ENCODE assay signal across 9 cellular contexts in the genomic region with DNA sequence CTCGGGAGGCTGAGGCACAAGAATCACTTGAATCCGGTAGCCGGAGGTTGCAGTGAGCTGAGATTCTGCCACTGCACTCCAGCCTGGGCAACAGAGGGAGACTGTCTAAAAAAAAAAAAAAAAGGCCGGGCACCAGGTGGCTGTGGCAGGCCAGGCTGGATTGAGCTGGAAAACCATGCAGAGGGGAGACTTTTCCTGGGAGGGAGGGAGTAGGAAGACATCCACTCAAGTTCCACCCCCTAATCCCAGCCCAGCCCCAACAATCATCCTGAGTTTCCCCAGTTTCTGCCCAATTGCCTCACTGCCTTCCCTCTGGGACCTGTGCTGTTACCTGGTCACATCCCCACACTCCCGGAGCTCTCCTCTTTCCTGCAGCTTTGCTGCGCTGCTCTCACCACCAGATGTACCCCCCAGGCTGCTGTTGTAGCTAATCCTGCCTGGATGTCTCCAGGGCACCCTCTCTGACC. TPM values are rescaled to one million over a fixed set of nuclear protein-coding genes. Genes with fewer than 3 reads are reported as not detected.
DNase-seq lines count a peak whose midpoint lies in the region; TF ChIP-seq lines count a peak whose summit lies in the region.
"Had no signal": no experiment of that assay in that cellular context is flagged by ENCODE, and none has a peak within 500 bp of the region (broad histone marks: within the 10 kb centered on the region; RNA-seq: fewer than 3 reads in every experiment).

No MANE protein-coding gene starts in this region.

- H3K4me1 Mint-ChIP-seq in neural crest cell, result peaks cover 16% of the 10 kb centered on the region

- no peak overlapping the region for H3K9ac ChIP-seq in MM.1S (ENCODE audit: low read length)
- no peak overlapping the region for H3K9ac ChIP-seq in SK-N-SH

- H3K9me3 Mint-ChIP-seq in neural crest cell, result no peaks in the 10 kb centered on the region
- H3K9me3 Mint-ChIP-seq: natural killer cell had no signal

- no peaks in the 10 kb centered on the region for H3K27me3 ChIP-seq in MM.1S (replicated peaks; ENCODE audit: insufficient read depth, low read length)
- no peaks in the 10 kb centered on the region; the same call in 1 of the 2 replicates for H3K27me3 ChIP-seq in SK-N-SH (ENCODE audit: insufficient read depth)

- peaks cover 8% of the 10 kb centered on the region for H3K36me3 Mint-ChIP-seq in neural crest cell (ENCODE audit: low read depth)
- H3K36me3 Mint-ChIP-seq: natural killer cell had no signal

- peak overlapping the region; percentile 59 for H3K4me3 Mint-ChIP-seq in neural crest cell

- TF ChIP-seq EP300 in SK-N-SH (IDR thresholded peaks at IDR 0.05; ENCODE audit: borderline replicate concordance in 1 of 2, low read depth in 1 of 2, low read length in 1 of 2), result no peak

- POLR2A ChIA-PET in SK-N-SH (lab: Yijun Ruan, JAX), result interaction anchor here (1.4 to 1.5 kb wide), 2 partner anchors 9 to 16 kb away, joined by 5 to 14 read pairs; partner anchors contain the start of gene TSPYL2

- CTCF ChIA-PET in SK-N-SH (lab: Yijun Ruan, JAX), result interaction anchor here (1.5 to 3.3 kb wide), 2 partner anchors 16 to 18 kb away, joined by 3 to 41 read pairs; no protein-coding TSS in a partner anchor

- H2AFZ ChIP-seq in MM.1S (ENCODE audit: low read length), result peak overlapping the region; percentile 81; the same call in 1 of the 2 replicates
- H2AFZ ChIP-seq in SK-N-SH (ENCODE audit: low read depth), result no peak overlapping the region

- no peaks in the 10 kb centered on the region for H3K27me3 Mint-ChIP-seq in neural crest cell (ENCODE audit: low read depth)

- 25% methylated on average over 6 of the region's 6 CpGs for WGBS in SK-N-SH (ENCODE audit: low lambda C conversion rate)

- H3K4me3 ChIP-seq in MM.1S (ENCODE audit: low read length), result no peak overlapping the region
- no peak overlapping the region for H3K4me3 ChIP-seq in SK-N-SH (ENCODE audit: low read depth in 2 of 2, low read length in 1 of 2)

- H3K9me3 ChIP-seq in MM.1S (replicated peaks; ENCODE audit: insufficient read depth, low read length) (no peaks in the 10 kb centered on the region), SK-N-SH (no peaks in the 10 kb centered on the region)

- H3K36me3 ChIP-seq in MM.1S (replicated peaks; ENCODE audit: insufficient read depth, low read length), result no peaks in the 10 kb centered on the region
- H3K36me3 ChIP-seq in SK-N-SH (replicated peaks in 1 of 2; ENCODE audit: control insufficient read depth in 1 of 2, insufficient read depth in 2 of 2, low read length in 1 of 2), result peaks cover 0 to 2% of the 10 kb centered on the region in 2 experiments

- no peaks in the 10 kb centered on the region for H3K79me2 ChIP-seq in MM.1S (ENCODE audit: low read length)
- no peaks in the 10 kb centered on the region; the same call in 1 of the 2 replicates for H3K79me2 ChIP-seq in SK-N-SH (ENCODE audit: insufficient read depth)

- no peaks in the 10 kb centered on the region for H3K9me2 ChIP-seq in MM.1S (replicated peaks; ENCODE audit: insufficient read depth, low read length)
- no peaks in the 10 kb centered on the region for H3K9me2 ChIP-seq in SK-N-SH

- H3K27ac Mint-ChIP-seq in neural crest cell (ENCODE audit: unreplicated experiment), result no peak overlapping the region

- TF ChIP-seq RAD21 in SK-N-SH (IDR thresholded peaks at IDR 0.05; ENCODE audit: low read length), result no peak

- H3K4me1 ChIP-seq in MM.1S (ENCODE audit: low read length) (peaks cover 4% of the 10 kb centered on the region; the same call in 1 of the 2 replicates), SK-N-SH (ENCODE audit: control insufficient read depth in 1 of 2, insufficient read depth in 2 of 2, low read depth in 1 of 2, low read length in 1 of 2) (peaks cover 0 to 5% of the 10 kb centered on the region in 2 experiments; a peak in 1 of 4 replicates)

- H3K27ac ChIP-seq in MM.1S (ENCODE audit: low read length) (0 out of 2 replicates have a peak overlapping the region, but pooled peaks have one; percentile 13), SK-N-SH (ENCODE audit: low read depth in 2 of 2, low read length in 1 of 2) (no peak overlapping the region)

- no peak for TF ChIP-seq CTCF in MM.1S (IDR thresholded peaks at IDR 0.05; ENCODE audit: low read length)
- no peak for TF ChIP-seq CTCF in SK-N-SH (IDR thresholded peaks at IDR 0.05)
- TF ChIP-seq CTCF in neural crest cell (conservative IDR thresholded peaks at IDR 0.05), result no peak

- H4K20me1 ChIP-seq in MM.1S (ENCODE audit: insufficient read depth, low read length) (no peaks in the 10 kb centered on the region), SK-N-SH (ENCODE audit: insufficient read depth) (no peaks in the 10 kb centered on the region)

- H3K4me2 ChIP-seq in MM.1S (ENCODE audit: low read depth, low read length) (peak overlapping the region; percentile 84), SK-N-SH (peak overlapping the region; percentile 69; the same call in 1 of the 2 replicates)

- peaks cover 18% of the 10 kb centered on the region for H3F3A ChIP-seq in MM.1S (ENCODE audit: insufficient read depth, low read length)
- H3F3A ChIP-seq in SK-N-SH (replicated peaks; ENCODE audit: insufficient read depth), result no peaks in the 10 kb centered on the region

- DNase-seq in COLO668 (lab: John Stamatoyannopoulos, UW; ENCODE audit: unreplicated experiment) (peak; percentile 59), MM.1S (no peak), SK-N-SH (no peak), neural crest cell (ENCODE audit: low read depth, low spot score) (no peak), HT-29 (ENCODE audit: low spot score) (no peak), hippocampal formation (lab: John Stamatoyannopoulos, UW) (no peak), nucleus accumbens (lab: John Stamatoyannopoulos, UW) (no peak)
- no peak for DNase-seq in stimulated activated CD4-positive, alpha-beta T cell treated with anti-CD3 and anti-CD28 coated beads, Interleukin-1b, Interleukin-23, amount 100 ng/mL, for 48 hours
- DNase-seq: natural killer cell had no signal

TF ChIP-seq in SK-N-SH, 30 proteins besides CTCF, POLR2A, EP300 and RAD21 (continues in another document):
- TF ChIP-seq TAF1 (IDR thresholded peaks at IDR 0.05; ENCODE audit: borderline replicate concordance, low read depth, low read length) (no peak), GABPA (IDR thresholded peaks at IDR 0.05; ENCODE audit: low read depth) (no peak), PBX3 (IDR thresholded peaks at IDR 0.05) (no peak), TEAD4 (IDR thresholded peaks at IDR 0.05; ENCODE audit: borderline replicate concordance, insufficient read depth) (no peak), NRF1 (IDR thresholded peaks at IDR 0.05; ENCODE audit: low read depth, low read length) (no peak), RXRA (IDR thresholded peaks at IDR 0.05; ENCODE audit: borderline replicate concordance, low read depth) (no peak), RCOR1 (IDR thresholded peaks at IDR 0.05; ENCODE audit: low read length) (no peak)
- TF ChIP-seq, protein P1, sequence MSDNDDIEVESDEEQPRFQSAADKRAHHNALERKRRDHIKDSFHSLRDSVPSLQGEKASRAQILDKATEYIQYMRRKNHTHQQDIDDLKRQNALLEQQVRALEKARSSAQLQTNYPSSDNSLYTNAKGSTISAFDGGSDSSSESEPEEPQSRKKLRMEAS (IDR thresholded peaks at IDR 0.05; ENCODE audit: low read depth), result no peak

RNA-seq across cellular contexts. Expression of gene TSPYL2, which starts 9.0 kb away (rescaled TPM):
- polyA plus RNA-seq in SK-N-SH (2012; rRNA removed), result 26.4 and 32.4 TPM in 2 replicates
- polyA plus RNA-seq in SK-N-SH (2012; cell fraction: cytosol; rRNA removed), result 12.5 and 13.3 TPM in 2 replicates
- 119 and 178 TPM in 2 replicates for polyA plus RNA-seq in SK-N-SH (2012; cell fraction: nucleus; rRNA removed)
- total RNA-seq in neural crest cell, result 17.6 and 17.9 TPM in 2 replicates
- 14.1 and 14.8 TPM in 2 replicates for total RNA-seq in HT-29 (2014; rRNA removed; shearing (Covaris generic))

RNA-seq across cellular contexts. Expression of gene KANTR, which starts 20.8 kb away (rescaled TPM):
- polyA plus RNA-seq in SK-N-SH (2012; rRNA removed), result 2.1 and 3.2 TPM in 2 replicates
- polyA plus RNA-seq in SK-N-SH (2012; cell fraction: cytosol; rRNA removed), result 1.4 and 1.6 TPM in 2 replicates
- polyA plus RNA-seq in SK-N-SH (2012; cell fraction: nucleus; rRNA removed), result 6.8 and 12.0 TPM in 2 replicates
- total RNA-seq in neural crest cell, result 10.1 and 11.6 TPM in 2 replicates
- total RNA-seq in HT-29 (2014; rRNA removed; shearing (Covaris generic)), result 8.0 and 11.9 TPM in 2 replicates

RNA-seq across cellular contexts. Expression of gene GPR173, which starts 24.6 kb away (rescaled TPM):
- 5.8 TPM in 2 replicates for polyA plus RNA-seq in SK-N-SH (2012; rRNA removed)
- polyA plus RNA-seq in SK-N-SH (2012; cell fraction: cytosol; rRNA removed), result 1.4 and 2.2 TPM in 2 replicates
- polyA plus RNA-seq in SK-N-SH (2012; cell fraction: nucleus; rRNA removed), result 48.9 and 54.0 TPM in 2 replicates
- 11.8 and 13.0 TPM in 2 replicates for total RNA-seq in neural crest cell
- total RNA-seq in HT-29 (2014; rRNA removed; shearing (Covaris generic)), result not detected in 2 replicates

Comparison
In these comparisons a context has a peak if more than half of its experiments do, and no peak if none do; other contexts are left out.
1. RNA of gene GPR173, which starts 24.6 kb away (total RNA-seq): 11.8 to 13.0 TPM in neural crest cell; not detected in HT-29; every median in the first group is over 10 times any median in the second.